Comparison of ENCODE assay signal across 8 cellular contexts in the genomic region with DNA sequence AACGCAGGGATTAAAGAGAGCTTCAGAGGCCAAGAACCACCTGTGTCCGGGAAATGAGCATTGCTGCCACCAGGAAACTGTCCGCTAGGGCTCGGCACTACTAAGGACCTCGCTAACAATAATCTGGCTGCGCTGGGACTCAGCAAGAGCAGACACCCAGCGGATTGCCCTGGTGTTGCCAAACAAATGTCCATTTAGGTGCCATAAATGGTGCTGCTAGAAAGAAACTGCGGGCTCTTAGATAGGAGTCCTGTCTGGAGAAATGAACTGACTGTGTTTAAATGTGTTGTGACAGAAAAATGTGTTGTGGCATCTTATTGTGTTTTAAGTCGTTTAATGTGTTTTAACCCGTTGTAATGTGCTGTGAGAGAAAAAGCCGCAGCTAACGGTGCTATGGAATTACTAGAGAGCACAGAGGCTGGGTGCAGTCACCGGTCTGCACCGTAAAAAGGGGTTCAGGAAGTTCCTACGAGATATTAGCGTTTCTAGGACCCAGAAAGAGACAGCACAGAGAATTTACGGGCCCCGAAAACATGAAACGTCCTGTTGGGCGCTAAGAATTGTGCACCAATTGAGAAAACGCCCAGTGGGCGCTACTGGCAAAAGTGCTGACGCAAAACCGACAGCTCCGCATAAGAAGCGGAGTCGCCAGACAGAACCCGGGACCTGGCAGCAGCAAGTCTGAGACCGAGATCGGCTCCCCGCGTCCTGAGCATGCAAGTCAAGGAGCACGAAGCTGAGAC.
A peak's percentile ranks its signal among the peaks of the same experiment; 100 is the strongest.
DNase-seq lines count a peak whose midpoint lies in the region; ATAC-seq and TF ChIP-seq lines count a peak whose summit lies in the region.

No MANE protein-coding gene starts in this region.

- H3K4me3 ChIP-seq in neutrophil (ENCODE audit: low read depth in 1 of 2, low read length in 1 of 2) (peak overlapping the region; percentile 74 to 82), aorta (ENCODE audit: low read length in 2 of 2) (peak overlapping the region in 1 of 2 donors; percentile 9)

- H3K27ac ChIP-seq in epithelial cell of prostate, result peak overlapping the region; percentile 98
- peak overlapping the region; percentile 90 for H3K27ac ChIP-seq in neutrophil
- H3K27ac ChIP-seq in aorta (ENCODE audit: low read depth in 1 of 2, low read length in 2 of 2), result no peak overlapping the region

- intact Hi-C loops in aorta (cut with DNase I), result loop anchor here (2.0 to 10.0 kb wide), 4 partner anchors 42 to 115 kb away; partner anchors contain the start of gene ANXA2R (in 1 of the 2)

- peaks cover 32 to 37% of the 10 kb centered on the region in 2 experiments for H3K4me1 ChIP-seq in neutrophil (ENCODE audit: control insufficient read depth in 1 of 2, insufficient read depth in 1 of 2, low read depth in 1 of 2, low read length in 1 of 2)
- no peaks in the 10 kb centered on the region for H3K4me1 ChIP-seq in aorta (ENCODE audit: control insufficient read depth in 1 of 2, insufficient read depth in 2 of 2, low read length in 2 of 2)

- H3K36me3 ChIP-seq in neutrophil (no peaks in the 10 kb centered on the region), aorta (ENCODE audit: control insufficient read depth in 1 of 2, insufficient read depth in 2 of 2, low read length in 1 of 2) (no peaks in the 10 kb centered on the region)

- TF ChIP-seq CTCF in neutrophil (IDR thresholded peaks at IDR 0.05), result peak; percentile 26

- 10 to 14% methylated on average over 33 of the region's 33 CpGs for WGBS in aorta, 2 donors

- ATAC-seq in GM18498 (IDR thresholded peaks at IDR 0.05; ENCODE audit: unreplicated experiment) (peak; percentile 64), HG02642 (IDR thresholded peaks at IDR 0.05; ENCODE audit: poor library complexity, unreplicated experiment) (peak; percentile 63), aorta (ENCODE audit: low FRiP score) (peak; percentile 54)

- H3K27me3 ChIP-seq in neutrophil (peaks cover 35% of the 10 kb centered on the region), aorta (ENCODE audit: control insufficient read depth in 1 of 2, insufficient read depth in 2 of 2, low read length in 1 of 2) (no peaks in the 10 kb centered on the region)

- peak; percentile 42 to 75 for DNase-seq in NCI-H524 (lab: John Stamatoyannopoulos, UW)
- peak in 2 of 3 experiments; percentile 26 to 33 for DNase-seq in activated CD8-positive, alpha-beta memory T cell treated with anti-CD3 and anti-CD28 coated beads for 48 hours (ENCODE audit: low read depth in 2 of 3, low spot score in 2 of 3)
- no peak for DNase-seq in epithelial cell of prostate (ENCODE audit: low read depth, low spot score)
- DNase-seq in aorta, result peak; percentile 80 to 87
- DNase-seq in NCI-H146 (lab: John Stamatoyannopoulos, UW), result no peak

- no peaks in the 10 kb centered on the region for H3K9me3 ChIP-seq in neutrophil
- H3K9me3 ChIP-seq in aorta (ENCODE audit: control insufficient read depth, low read length), result peaks cover 13% of the 10 kb centered on the region

Comparison
In these comparisons a context has a peak if more than half of its experiments do, and no peak if none do; other contexts are left out.
1. DNase-seq: peak in NCI-H524 (2 of 2), activated CD8-positive, alpha-beta memory T cell treated with anti-CD3 and anti-CD28 coated beads for 48 hours (2 of 3) and aorta (2 of 2); none in epithelial cell of prostate (single experiment) and NCI-H146 (single experiment).
2. H3K27ac ChIP-seq: peak in epithelial cell of prostate (single experiment) and neutrophil (single experiment); none in aorta (0 of 2).
3. Peak in every context shown above with its lines, with median percentiles within 50 percentile points of each other: ATAC-seq.